ENCODE assay signal across 10 cellular contexts in the genomic region with DNA sequence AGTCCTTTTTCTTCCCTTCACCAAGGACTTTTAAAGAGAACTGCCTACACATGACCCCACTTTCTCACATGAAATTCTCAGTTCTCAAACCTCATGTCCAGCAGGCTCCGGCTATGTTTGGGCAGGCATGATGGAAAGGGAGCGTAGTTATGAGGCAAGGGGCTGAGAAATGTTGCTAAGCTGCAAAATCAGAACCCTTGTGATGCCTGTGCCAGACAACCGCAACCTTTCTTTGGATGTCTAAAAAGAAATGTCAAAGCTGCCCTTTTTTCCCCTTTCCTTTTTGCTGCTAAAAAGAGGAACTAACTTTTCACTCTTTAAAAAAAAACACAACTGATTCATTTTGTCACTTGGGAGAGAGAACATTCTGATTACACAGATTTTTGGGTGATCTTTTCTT. TPM values are rescaled to one million over a fixed set of nuclear protein-coding genes. Genes with fewer than 3 reads are reported as not detected.
A peak's percentile ranks its signal among the peaks of the same experiment; 100 is the strongest.
DNase-seq lines count a peak whose midpoint lies in the region; ATAC-seq and TF ChIP-seq lines count a peak whose summit lies in the region.
"Had no signal": no experiment of that assay in that cellular context is flagged by ENCODE, and none has a peak within 500 bp of the region (broad histone marks: within the 10 kb centered on the region; RNA-seq: fewer than 3 reads in every experiment).

No MANE protein-coding gene starts in this region.

- H3K27me3 Mint-ChIP-seq in naive B cell: no peaks in the 10 kb centered on the region

- no peaks in the 10 kb centered on the region for H3K9me3 ChIP-seq in hepatocyte (ENCODE audit: low read depth)

- H3K4me1 Mint-ChIP-seq in naive B cell: peaks cover 44 to 71% (median 68%) of the 10 kb centered on the region in 3 donors

- no peaks in the 10 kb centered on the region for H3K36me3 ChIP-seq in hepatocyte (replicated peaks; ENCODE audit: insufficient read depth, low read depth)

- DNase-seq in OCI-M1 (lab: John Stamatoyannopoulos, UW) (peak; percentile 62), naive B cell (peak; percentile 58), hepatocyte (ENCODE audit: low spot score) (no peak), HUDEP-2 (lab: John Stamatoyannopoulos, UW; ENCODE audit: unreplicated experiment in 76 of 76) (no peak), cerebellar cortex (ENCODE audit: low spot score) (no peak)
- DNase-seq: activated CD8-positive, alpha-beta T cell treated with anti-CD3 and anti-CD28 coated beads, Interleukin-2, amount 10 ng/mL, durations not matched to agents 7 days and 5 days; effector CD8-positive, alpha-beta T cell had no signal

- peaks cover 8% of the 10 kb centered on the region for H4K20me1 ChIP-seq in hepatocyte (ENCODE audit: insufficient read depth, poor library complexity, severe bottlenecking)

- peaks cover 5 to 6% of the 10 kb centered on the region in 2 donors for H3K36me3 Mint-ChIP-seq in naive B cell

- H3K9me2 ChIP-seq in hepatocyte (replicated peaks; ENCODE audit: insufficient read depth): no peaks in the 10 kb centered on the region

- no peaks in the 10 kb centered on the region for H3K27me3 ChIP-seq in hepatocyte

- no peak for TF ChIP-seq CTCF in hepatocyte (IDR thresholded peaks at IDR 0.05; ENCODE audit: poor library complexity)

- H3K4me2 ChIP-seq in hepatocyte: no peak overlapping the region

- peak overlapping the region; percentile 73 to 98 (median 89) for H3K27ac Mint-ChIP-seq in naive B cell
- H3K27ac Mint-ChIP-seq: activated CD8-positive, alpha-beta T cell treated with anti-CD3 and anti-CD28 coated beads, Interleukin-2, amount 10 ng/mL, durations not matched to agents 7 days and 5 days had no signal

- no peaks in the 10 kb centered on the region for H3K4me1 ChIP-seq in hepatocyte (ENCODE audit: insufficient read depth)

- peaks cover 44% of the 10 kb centered on the region for H3K79me2 ChIP-seq in hepatocyte

- 88% methylated on average over 3 of the region's 3 CpGs for WGBS in hepatocyte (ENCODE audit: low lambda C conversion rate, missing lambda C conversion rate)

- H3K4me3 ChIP-seq in hepatocyte: no peak overlapping the region

- ATAC-seq in GM18870 (IDR thresholded peaks at IDR 0.05; ENCODE audit: unreplicated experiment): peak; percentile 64
- ATAC-seq in HG02798 (IDR thresholded peaks at IDR 0.05; ENCODE audit: poor library complexity, unreplicated experiment): peak; percentile 65
- ATAC-seq in naive B cell (ENCODE audit: low read depth in 2 of 2): peak; percentile 78 to 87
- no peak for ATAC-seq in SK-N-SH treated with all-trans-retinoic acid at 6 μM for 48 hours
- ATAC-seq: activated CD8-positive, alpha-beta T cell treated with anti-CD3 and anti-CD28 coated beads, Interleukin-2, amount 10 ng/mL, durations not matched to agents 7 days and 5 days had no signal

- H3K9me3 Mint-ChIP-seq in naive B cell: no peaks in the 10 kb centered on the region

- H2AFZ ChIP-seq in hepatocyte: no peak overlapping the region

- no peak overlapping the region for H3K27ac ChIP-seq in hepatocyte

- H3K4me3 Mint-ChIP-seq in naive B cell: peak overlapping the region; percentile 52 to 89 (median 78)
- H3K4me3 Mint-ChIP-seq: activated CD8-positive, alpha-beta T cell treated with anti-CD3 and anti-CD28 coated beads, Interleukin-2, amount 10 ng/mL, durations not matched to agents 7 days and 5 days had no signal

TF ChIP-seq in SK-N-SH treated with all-trans-retinoic acid at 6 μM for 48 hours, 23 proteins besides CTCF, POLR2A, EP300 and RAD21:
- TF ChIP-seq, protein P1, sequence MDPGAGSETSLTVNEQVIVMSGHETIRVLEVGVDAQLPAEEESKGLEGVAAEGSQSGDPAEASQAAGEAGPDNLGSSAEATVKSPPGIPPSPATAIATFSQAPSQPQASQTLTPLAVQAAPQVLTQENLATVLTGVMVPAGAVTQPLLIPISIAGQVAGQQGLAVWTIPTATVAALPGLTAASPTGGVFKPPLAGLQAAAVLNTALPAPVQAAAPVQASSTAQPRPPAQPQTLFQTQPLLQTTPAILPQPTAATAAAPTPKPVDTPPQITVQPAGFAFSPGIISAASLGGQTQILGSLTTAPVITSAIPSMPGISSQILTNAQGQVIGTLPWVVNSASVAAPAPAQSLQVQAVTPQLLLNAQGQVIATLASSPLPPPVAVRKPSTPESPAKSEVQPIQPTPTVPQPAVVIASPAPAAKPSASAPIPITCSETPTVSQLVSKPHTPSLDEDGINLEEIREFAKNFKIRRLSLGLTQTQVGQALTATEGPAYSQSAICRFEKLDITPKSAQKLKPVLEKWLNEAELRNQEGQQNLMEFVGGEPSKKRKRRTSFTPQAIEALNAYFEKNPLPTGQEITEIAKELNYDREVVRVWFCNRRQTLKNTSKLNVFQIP (CRISPR knock-in tag; IDR thresholded peaks at IDR 0.05; ENCODE audit: borderline replicate concordance, low read depth): no peak
- TF ChIP-seq, protein P2, sequence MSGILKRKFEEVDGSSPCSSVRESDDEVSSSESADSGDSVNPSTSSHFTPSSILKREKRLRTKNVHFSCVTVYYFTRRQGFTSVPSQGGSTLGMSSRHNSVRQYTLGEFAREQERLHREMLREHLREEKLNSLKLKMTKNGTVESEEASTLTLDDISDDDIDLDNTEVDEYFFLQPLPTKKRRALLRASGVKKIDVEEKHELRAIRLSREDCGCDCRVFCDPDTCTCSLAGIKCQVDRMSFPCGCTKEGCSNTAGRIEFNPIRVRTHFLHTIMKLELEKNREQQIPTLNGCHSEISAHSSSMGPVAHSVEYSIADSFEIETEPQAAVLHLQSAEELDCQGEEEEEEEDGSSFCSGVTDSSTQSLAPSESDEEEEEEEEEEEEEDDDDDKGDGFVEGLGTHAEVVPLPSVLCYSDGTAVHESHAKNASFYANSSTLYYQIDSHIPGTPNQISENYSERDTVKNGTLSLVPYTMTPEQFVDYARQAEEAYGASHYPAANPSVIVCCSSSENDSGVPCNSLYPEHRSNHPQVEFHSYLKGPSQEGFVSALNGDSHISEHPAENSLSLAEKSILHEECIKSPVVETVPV (CRISPR knock-in tag; IDR thresholded peaks at IDR 0.05): no peak
- TF ChIP-seq ZNF565 (CRISPR knock-in tag; conservative IDR thresholded peaks at IDR 0.05; ENCODE audit: low read depth) (no peak), ZFP30 (CRISPR knock-in tag; IDR thresholded peaks at IDR 0.05) (no peak)
TF ChIP-seq in SK-N-SH treated with all-trans-retinoic acid at 6 μM for 48 hours: peak in this region for 0.

RNA-seq across cellular contexts. Expression of a gene that starts 19.2 kb away (rescaled TPM):
- polyA plus RNA-seq in naive B cell (ENCODE audit: low read depth in 6 of 6) (10 to 100 TPM; 12.9 to 53.9 (median 44.7) TPM), hepatocyte (8.5 and 9.0 TPM in 2 replicates)
- 23.2 and 26.0 TPM in 2 replicates for total RNA-seq in hepatocyte

Comparison
In these comparisons a context has a peak if more than half of its experiments do, and no peak if none do; other contexts are left out.
1. DNase-seq: peak in OCI-M1 (single experiment) and naive B cell (single experiment); none in hepatocyte (single experiment), HUDEP-2 (0 of 76) and cerebellar cortex (single experiment).